16 cellular contexts compared by ENCODE assay signal in genomic region chrX:11138498-11139390, GRCh38.
"Had no signal": no experiment of that assay in that cellular context is flagged by ENCODE, and none has a peak within 500 bp of the region (broad histone marks: within the 10 kb centered on the region; RNA-seq: fewer than 3 reads in every experiment).

No MANE protein-coding gene starts in this region.

- ATAC-seq: activated CD8-positive, alpha-beta T cell treated with anti-CD3 and anti-CD28 coated beads for 36 hours; WTC11 had no signal

- H3K4me3 Mint-ChIP-seq: activated CD8-positive, alpha-beta T cell treated with anti-CD3 and anti-CD28 coated beads for 36 hours; activated naive CD4-positive, alpha-beta T cell treated with anti-CD3 and anti-CD28 coated beads, Interleukin-2, amount 50 U/mL, for 24 hours; brain; neural crest cell; WTC11 had no signal

- H3K36me3 Mint-ChIP-seq: activated naive CD4-positive, alpha-beta T cell treated with anti-CD3 and anti-CD28 coated beads, Interleukin-2, amount 50 U/mL, for 24 hours; brain; WTC11 had no signal

- H3K27me3 ChIP-seq: transverse colon had no signal

- H3K4me1 ChIP-seq: transverse colon had no signal

- H3K9me3 ChIP-seq: transverse colon had no signal

- H3K4me3 ChIP-seq: transverse colon had no signal

- H3K27ac Mint-ChIP-seq: activated CD8-positive, alpha-beta T cell treated with anti-CD3 and anti-CD28 coated beads for 36 hours; activated naive CD4-positive, alpha-beta T cell treated with anti-CD3 and anti-CD28 coated beads, Interleukin-2, amount 50 U/mL, for 24 hours; brain; WTC11 had no signal

- H3K27me3 Mint-ChIP-seq: activated CD8-positive, alpha-beta T cell treated with anti-CD3 and anti-CD28 coated beads for 36 hours; activated naive CD4-positive, alpha-beta T cell treated with anti-CD3 and anti-CD28 coated beads, Interleukin-2, amount 50 U/mL, for 24 hours had no signal

- H3K9me3 Mint-ChIP-seq: activated CD8-positive, alpha-beta T cell treated with anti-CD3 and anti-CD28 coated beads for 36 hours; activated naive CD4-positive, alpha-beta T cell treated with anti-CD3 and anti-CD28 coated beads, Interleukin-2, amount 50 U/mL, for 24 hours; neural crest cell; WTC11 had no signal

- DNase-seq: activated CD4-positive, alpha-beta T cell treated with anti-CD3 and anti-CD28 coated beads for 4 hours; activated CD8-positive, alpha-beta T cell treated with anti-CD3 and anti-CD28 coated beads for 36 hours; activated effector memory CD4-positive, alpha-beta T cell treated with anti-CD3 and anti-CD28 coated beads, Interleukin-2, amount 50 U/mL, for 16 hours; activated T-cell treated with anti-CD3 and anti-CD28 coated beads, Interleukin-2, amount 50 U/mL, for 48 hours; cerebellar nuclear complex; dermis blood vessel endothelial cell; islet precursor cell; stimulated activated CD4-positive, alpha-beta T cell treated with anti-CD3 and anti-CD28 coated beads, Interleukin-15, amount 100 ng/mL, for 24 hours; stimulated activated CD4-positive, alpha-beta T cell treated with anti-CD3 and anti-CD28 coated beads, Interleukin-4, amount 100 ng/mL, for 24 hours; stimulated activated naive CD4-positive, alpha-beta T cell; T-helper 2 cell; transverse colon had no signal

- H3K27ac ChIP-seq: transverse colon had no signal

- H3K36me3 ChIP-seq: transverse colon had no signal
